Comparison of ENCODE assay signal across 16 cellular contexts in genomic region chr1:163163861-163164582, GRCh38. TPM values are rescaled to one million over a fixed set of nuclear protein-coding genes. Genes with fewer than 3 reads are reported as not detected.
A peak's percentile ranks its signal among the peaks of the same experiment; 100 is the strongest.
DNase-seq lines count a peak whose midpoint lies in the region; ATAC-seq, FAIRE-seq and TF ChIP-seq lines count a peak whose summit lies in the region.
"Had no signal": no experiment of that assay in that cellular context is flagged by ENCODE, and none has a peak within 500 bp of the region (broad histone marks: within the 10 kb centered on the region; RNA-seq: fewer than 3 reads in every experiment).

No MANE protein-coding gene starts in this region.

- no peak overlapping the region for H4K8ac ChIP-seq in mesenchymal stem cell (ENCODE audit: low read length)

- H3K27ac ChIP-seq in mesenchymal stem cell (ENCODE audit: low read length, poor library complexity, severe bottlenecking) = peak overlapping the region; percentile 87

- CTCF ChIA-PET in AG04449 (lab: Yijun Ruan, JAX) = interaction anchor here (0.6 to 2.5 kb wide), 5 partner anchors 11 to 311 kb away, joined by 3 to 11 read pairs (median 8); partner anchors contain the start of gene RGS4
- CTCF ChIA-PET in activated naive CD4-positive, alpha-beta T cell treated with anti-CD3 and anti-CD28 coated beads, Interleukin-2, amount 10 ng/mL, durations not matched to agents 7 days and 5 days (lab: Charles Lee) = no interaction called here

- no peaks in the 10 kb centered on the region for H3K36me3 ChIP-seq in mesenchymal stem cell (ENCODE audit: control insufficient read depth in 1 of 2, insufficient read depth in 2 of 2, low read depth in 1 of 2, low read length in 2 of 2)

- H2BK15ac ChIP-seq in mesenchymal stem cell (ENCODE audit: low read depth, poor library complexity, severe bottlenecking) = no peak overlapping the region

- in situ Hi-C loops in astrocyte of the spinal cord (cut with HindIII; ENCODE audit: low sequenced_read_pairs) = no loop called here

- POLR2A ChIA-PET in AG04449 (lab: Yijun Ruan, JAX) = no interaction called here

- H3K4me3 ChIP-seq in AG04449 (ENCODE audit: low read depth, low read length) (no peak overlapping the region), astrocyte of the spinal cord (ENCODE audit: low read depth, low read length) (no peak overlapping the region), mesenchymal stem cell (ENCODE audit: insufficient read depth in 1 of 2, low read depth in 1 of 2, low read length in 2 of 2) (no peak overlapping the region)

- peak overlapping the region; percentile 64 for H3K9ac ChIP-seq in mesenchymal stem cell (ENCODE audit: low read length)

- no peaks in the 10 kb centered on the region for H3K36me3 Mint-ChIP-seq in activated naive CD4-positive, alpha-beta T cell treated with anti-CD3 and anti-CD28 coated beads, Interleukin-2, amount 10 ng/mL, durations not matched to agents 7 days and 5 days

- no peaks in the 10 kb centered on the region for H3K9me3 Mint-ChIP-seq in activated naive CD4-positive, alpha-beta T cell treated with anti-CD3 and anti-CD28 coated beads, Interleukin-2, amount 10 ng/mL, durations not matched to agents 7 days and 5 days

- peaks cover 3% of the 10 kb centered on the region for H3K79me1 ChIP-seq in mesenchymal stem cell (replicated peaks; ENCODE audit: low read length, poor library complexity, severe bottlenecking)

- TF ChIP-seq CTCF in AG04449 (IDR thresholded peaks at IDR 0.05; ENCODE audit: insufficient read depth, low read length, missing control alignments) = no peak
- no peak for TF ChIP-seq CTCF in astrocyte of the spinal cord (IDR thresholded peaks at IDR 0.05; ENCODE audit: low read depth, low read length)

- no peaks in the 10 kb centered on the region for H3K4me1 Mint-ChIP-seq in activated naive CD4-positive, alpha-beta T cell treated with anti-CD3 and anti-CD28 coated beads, Interleukin-2, amount 10 ng/mL, durations not matched to agents 7 days and 5 days
- H3K4me1 Mint-ChIP-seq: IgD-negative memory B cell had no signal

- DNase-seq in AG04449 (ENCODE audit: low read depth, low spot score) (peak; percentile 26), HTR-8/SVneo (ENCODE audit: insufficient read length, low spot score) (peak; percentile 9), astrocyte of the spinal cord (ENCODE audit: low read depth, low spot score) (peak; percentile 56), mesenchymal stem cell (peak; percentile 17), hippocampal formation (lab: John Stamatoyannopoulos, UW) (no peak)
- no peak for DNase-seq in activated naive CD4-positive, alpha-beta T cell treated with anti-CD3 and anti-CD28 coated beads, Interleukin-2, amount 10 ng/mL, durations not matched to agents 7 days and 5 days
- DNase-seq: activated CD8-positive, alpha-beta T cell treated with anti-CD3 and anti-CD28 coated beads for 36 hours; caudate nucleus; DMS53; mesendoderm; NCI-H1694; NCI-H526 treated with DMSO at 0.1 percent for 48 hours; nucleus accumbens had no signal

- H3K23ac ChIP-seq in mesenchymal stem cell (ENCODE audit: low read length in 2 of 2) = no peak overlapping the region

- H3K9me3 ChIP-seq in mesenchymal stem cell (ENCODE audit: control insufficient read depth, low read length) = no peaks in the 10 kb centered on the region

- ATAC-seq in HG03342 (IDR thresholded peaks at IDR 0.05; ENCODE audit: unreplicated experiment) (no peak), HG03039 (IDR thresholded peaks at IDR 0.05; ENCODE audit: unreplicated experiment) (no peak)
- ATAC-seq: activated CD8-positive, alpha-beta T cell treated with anti-CD3 and anti-CD28 coated beads for 36 hours had no signal

- H3K27me3 Mint-ChIP-seq in activated naive CD4-positive, alpha-beta T cell treated with anti-CD3 and anti-CD28 coated beads, Interleukin-2, amount 10 ng/mL, durations not matched to agents 7 days and 5 days = no peaks in the 10 kb centered on the region
- H3K27me3 Mint-ChIP-seq: activated CD8-positive, alpha-beta T cell treated with anti-CD3 and anti-CD28 coated beads for 36 hours had no signal

- peaks cover 9% of the 10 kb centered on the region for H3K4me1 ChIP-seq in mesenchymal stem cell (ENCODE audit: control insufficient read depth, insufficient read depth, low read depth, low read length)

- H3K27me3 ChIP-seq in mesenchymal stem cell (ENCODE audit: control insufficient read depth in 1 of 2, insufficient read depth in 1 of 2, low read length in 2 of 2) = no peaks in the 10 kb centered on the region

- H3K14ac ChIP-seq in mesenchymal stem cell (ENCODE audit: low read length in 2 of 2) = no peak overlapping the region

- FAIRE-seq in HTR-8/SVneo (lab: Jason Lieb, UNC) = peak; percentile 28

- H3K18ac ChIP-seq in mesenchymal stem cell (ENCODE audit: low read depth in 1 of 2, low read length in 2 of 2) = peak overlapping the region in 1 of 2 experiments; percentile 43

- H2BK12ac ChIP-seq in mesenchymal stem cell (ENCODE audit: low read length in 2 of 2) = peak overlapping the region; percentile 15 to 56

- H3K4me3 Mint-ChIP-seq in activated naive CD4-positive, alpha-beta T cell treated with anti-CD3 and anti-CD28 coated beads, Interleukin-2, amount 10 ng/mL, durations not matched to agents 7 days and 5 days = no peak overlapping the region
- H3K4me3 Mint-ChIP-seq: activated CD8-positive, alpha-beta T cell treated with anti-CD3 and anti-CD28 coated beads for 36 hours; IgD-negative memory B cell had no signal

- H2BK5ac ChIP-seq in mesenchymal stem cell (ENCODE audit: low read depth, low read length, poor library complexity, severe bottlenecking) = peak overlapping the region; percentile 10

- no peak overlapping the region for H3K27ac Mint-ChIP-seq in activated naive CD4-positive, alpha-beta T cell treated with anti-CD3 and anti-CD28 coated beads, Interleukin-2, amount 10 ng/mL, durations not matched to agents 7 days and 5 days
- H3K27ac Mint-ChIP-seq: activated CD8-positive, alpha-beta T cell treated with anti-CD3 and anti-CD28 coated beads for 36 hours; IgD-negative memory B cell had no signal

- WGBS in mesenchymal stem cell = 100% methylated on average over 3 of the region's 4 CpGs

- H2AK5ac ChIP-seq in mesenchymal stem cell (ENCODE audit: low read length, severe bottlenecking) = no peak overlapping the region

- no peak overlapping the region for H4K91ac ChIP-seq in mesenchymal stem cell (ENCODE audit: low read length)

- H3K4me2 ChIP-seq in mesenchymal stem cell (ENCODE audit: low read length, poor library complexity, severe bottlenecking) = no peak overlapping the region

- peak overlapping the region; percentile 19 for H2BK120ac ChIP-seq in mesenchymal stem cell (ENCODE audit: low read depth, low read length)

- no peak overlapping the region for H3K4ac ChIP-seq in mesenchymal stem cell (ENCODE audit: low read depth in 1 of 2, low read length in 2 of 2)

- H2AFZ ChIP-seq in mesenchymal stem cell (ENCODE audit: low read depth, low read length) = no peak overlapping the region

RNA-seq across cellular contexts. Expression of gene RGS5, which starts 38.7 kb away (rescaled TPM):
- polyA plus RNA-seq in mesenchymal stem cell (2013, experiment 1 of 2) = 54.5 TPM
- 51.6 TPM for polyA plus RNA-seq in mesenchymal stem cell (2013, experiment 2 of 2)

Comparison
In these comparisons a context has a peak if more than half of its experiments do, and no peak if none do; other contexts are left out.
1. DNase-seq: peak in AG04449 (single experiment), HTR-8/SVneo (single experiment), astrocyte of the spinal cord (single experiment) and mesenchymal stem cell (single experiment); none in hippocampal formation (0 of 2) and activated naive CD4-positive, alpha-beta T cell treated with anti-CD3 and anti-CD28 coated beads, Interleukin-2, amount 10 ng/mL, durations not matched to agents 7 days and 5 days (single experiment).